In the genomic region with DNA sequence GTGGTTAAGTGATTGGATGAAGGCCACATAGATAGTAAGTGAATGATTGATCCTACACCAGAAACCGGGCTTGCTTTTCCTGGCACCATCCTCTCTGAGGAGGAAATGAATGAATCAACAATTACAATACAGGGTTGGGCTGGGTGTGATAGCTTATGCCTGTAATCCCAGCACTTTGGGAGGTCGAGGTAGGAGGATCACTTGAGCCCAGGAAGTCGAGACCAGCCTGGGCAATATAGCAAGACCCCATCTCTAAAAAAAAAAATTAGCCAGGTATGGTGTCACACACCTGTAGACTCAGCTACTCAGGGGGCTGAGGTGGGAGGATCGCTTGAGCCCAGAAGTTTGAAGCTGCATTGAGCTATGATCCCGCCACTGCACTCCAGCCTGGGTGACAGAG, we compare ENCODE assay signal across 9 cellular contexts.
"Had no signal": no experiment of that assay in that cellular context is flagged by ENCODE, and none has a peak within 500 bp of the region (broad histone marks: within the 10 kb centered on the region; RNA-seq: fewer than 3 reads in every experiment).

No MANE protein-coding gene starts in this region.

- H3K27ac Mint-ChIP-seq: HFFc6 had no signal

- DNase-seq: GM23248, GOT3, H7, HCEC 1CT, HFFc6, IMR-90, KG1 had no signal

- H3K4me3 Mint-ChIP-seq: HFFc6 had no signal

- H3K9ac ChIP-seq: GM23248 had no signal

- ATAC-seq: K562 had no signal

- H2AFZ ChIP-seq: GM23248 had no signal

- FAIRE-seq: K562 had no signal

- H3K4me3 ChIP-seq: GM23248, K562 had no signal

- H3K27ac ChIP-seq: GM23248, HL-60 had no signal
